Comparison of ENCODE assay signal across 10 cellular contexts in the genomic region with DNA sequence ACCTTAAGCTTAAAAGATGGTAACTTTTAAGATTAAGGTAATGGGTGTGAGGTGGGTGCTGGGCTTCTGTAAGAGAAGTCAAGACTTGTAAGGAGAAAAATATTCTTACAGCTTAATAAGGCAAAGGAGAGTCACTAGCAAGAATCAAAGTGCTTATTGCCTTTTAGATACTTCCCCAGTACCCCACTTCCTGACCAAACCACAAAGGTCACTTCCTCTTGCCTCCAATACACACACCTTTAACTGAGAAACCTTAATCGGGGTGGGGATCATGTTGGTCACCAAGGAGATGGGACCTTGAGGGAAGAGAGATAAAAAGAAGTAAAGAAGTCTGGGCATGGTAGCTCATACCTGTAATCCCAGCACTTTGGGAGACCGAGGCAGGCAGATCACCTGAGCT. TPM values are rescaled to one million over a fixed set of nuclear protein-coding genes. Genes with fewer than 3 reads are reported as not detected.
DNase-seq lines count a peak whose midpoint lies in the region; ATAC-seq and TF ChIP-seq lines count a peak whose summit lies in the region.
"Had no signal": no experiment of that assay in that cellular context is flagged by ENCODE, and none has a peak within 500 bp of the region (broad histone marks: within the 10 kb centered on the region; RNA-seq: fewer than 3 reads in every experiment).

No MANE protein-coding gene starts in this region.

- H3K4me1 Mint-ChIP-seq in activated CD4-positive, alpha-beta T cell treated with anti-CD3 and anti-CD28 coated beads, Interleukin-2, amount 10 ng/mL, durations not matched to agents 24 days and 14 days = peaks cover 52% of the 10 kb centered on the region
- H3K4me1 Mint-ChIP-seq in T-helper 17 cell (peaks cover 42% of the 10 kb centered on the region), natural killer cell (peaks cover 49 to 52% of the 10 kb centered on the region in 2 donors)

- peaks cover 0 to 14% (median 0%) of the 10 kb centered on the region in 4 donors for H3K4me1 ChIP-seq in tibial nerve

- H3K27ac ChIP-seq in tibial nerve = no peak overlapping the region

- H3K27me3 ChIP-seq in tibial nerve = no peaks in the 10 kb centered on the region

- H3K4me3 Mint-ChIP-seq in activated CD4-positive, alpha-beta T cell treated with anti-CD3 and anti-CD28 coated beads, Interleukin-2, amount 10 ng/mL, durations not matched to agents 24 days and 14 days = peak overlapping the region; percentile 48
- peak overlapping the region; percentile 77 for H3K4me3 Mint-ChIP-seq in T-helper 17 cell
- H3K4me3 Mint-ChIP-seq in natural killer cell = peak overlapping the region; percentile 75

- WGBS in tibial nerve, 2 donors = 78 to 84% methylated on average over 2 of the region's 2 CpGs

- no peak for TF ChIP-seq EP300 in tibial nerve (IDR thresholded peaks at IDR 0.05)

- intact Hi-C loops in activated CD4-positive, alpha-beta T cell treated with anti-CD3 and anti-CD28 coated beads, Interleukin-2, amount 10 ng/mL, durations not matched to agents 24 days and 14 days (cut with micrococcal nuclease) = no loop called here
- intact Hi-C loops in natural killer cell (cut with micrococcal nuclease) = no loop called here

- peak; percentile 83 for DNase-seq in activated CD4-positive, alpha-beta T cell treated with anti-CD3 and anti-CD28 coated beads, Interleukin-2, amount 10 ng/mL, durations not matched to agents 24 days and 14 days
- no peak for DNase-seq in activated CD4-positive, alpha-beta T cell treated with anti-CD3 and anti-CD28 coated beads, Interleukin-2, amount 50 U/mL, for 48 hours
- no peak for DNase-seq in T-helper 17 cell
- DNase-seq in natural killer cell = no peak
- DNase-seq in DMS153 (lab: John Stamatoyannopoulos, UW) = no peak
- no peak for DNase-seq in NCI-H2196 (lab: John Stamatoyannopoulos, UW; ENCODE audit: unreplicated experiment)
- DNase-seq in tibial nerve (ENCODE audit: low spot score in 2 of 2) = no peak
- DNase-seq: amygdala, occipital lobe had no signal

- TF ChIP-seq POLR2A in tibial nerve (IDR thresholded peaks at IDR 0.05) = no peak

- H3K27ac Mint-ChIP-seq in activated CD4-positive, alpha-beta T cell treated with anti-CD3 and anti-CD28 coated beads, Interleukin-2, amount 10 ng/mL, durations not matched to agents 24 days and 14 days = peak overlapping the region; percentile 75
- H3K27ac Mint-ChIP-seq in T-helper 17 cell (peak overlapping the region; percentile 91), natural killer cell (peak overlapping the region; percentile 82 to 85)

- no peaks in the 10 kb centered on the region for H3K36me3 ChIP-seq in tibial nerve

- no peak overlapping the region for H3K4me3 ChIP-seq in tibial nerve

- no peaks in the 10 kb centered on the region for H3K9me3 ChIP-seq in T-helper 17 cell (ENCODE audit: control insufficient read depth, low read length, poor library complexity, severe bottlenecking)
- no peaks in the 10 kb centered on the region for H3K9me3 ChIP-seq in tibial nerve

- TF ChIP-seq CTCF in natural killer cell (IDR thresholded peaks at IDR 0.05) (no peak), tibial nerve (IDR thresholded peaks at IDR 0.05) (no peak)

- peak; percentile 63 for ATAC-seq in HG03354 (IDR thresholded peaks at IDR 0.05; ENCODE audit: poor library complexity, severe bottlenecking, unreplicated experiment)
- peak; percentile 74 for ATAC-seq in T-helper 17 cell
- peak; percentile 29 to 54 (median 48) for ATAC-seq in natural killer cell

- peaks cover 4% of the 10 kb centered on the region for H3K9me3 Mint-ChIP-seq in activated CD4-positive, alpha-beta T cell treated with anti-CD3 and anti-CD28 coated beads, Interleukin-2, amount 10 ng/mL, durations not matched to agents 24 days and 14 days
- H3K9me3 Mint-ChIP-seq in natural killer cell = peaks cover 2 to 3% of the 10 kb centered on the region in 2 donors

- no peaks in the 10 kb centered on the region for H3K27me3 Mint-ChIP-seq in activated CD4-positive, alpha-beta T cell treated with anti-CD3 and anti-CD28 coated beads, Interleukin-2, amount 10 ng/mL, durations not matched to agents 24 days and 14 days
- H3K27me3 Mint-ChIP-seq in T-helper 17 cell (no peaks in the 10 kb centered on the region), natural killer cell (ENCODE audit: low read depth in 2 of 2) (no peaks in the 10 kb centered on the region)

- H3K36me3 Mint-ChIP-seq in activated CD4-positive, alpha-beta T cell treated with anti-CD3 and anti-CD28 coated beads, Interleukin-2, amount 10 ng/mL, durations not matched to agents 24 days and 14 days (ENCODE audit: low read depth) = peaks cover 3% of the 10 kb centered on the region
- peaks cover 3% of the 10 kb centered on the region for H3K36me3 Mint-ChIP-seq in T-helper 17 cell (ENCODE audit: low read depth)
- H3K36me3 Mint-ChIP-seq in natural killer cell = no peaks in the 10 kb centered on the region

RNA-seq across cellular contexts. Expression of a gene that starts 10.6 kb away (rescaled TPM):
- total RNA-seq in activated CD4-positive, alpha-beta T cell treated with anti-CD3 and anti-CD28 coated beads, Interleukin-2, amount 10 ng/mL, durations not matched to agents 24 days and 14 days = 36.7 and 37.9 TPM in 2 replicates
- total RNA-seq in T-helper 17 cell (100 to 1,000 TPM in 1 of 2 donors, 10 to 100 TPM in 1; 87.3 to 115 TPM), natural killer cell (100 to 1,000 TPM; 106 to 142 (median 117) TPM), tibial nerve (10 to 100 TPM; 16.7 to 44.1 (median 33.6) TPM)
